In the genomic region with DNA sequence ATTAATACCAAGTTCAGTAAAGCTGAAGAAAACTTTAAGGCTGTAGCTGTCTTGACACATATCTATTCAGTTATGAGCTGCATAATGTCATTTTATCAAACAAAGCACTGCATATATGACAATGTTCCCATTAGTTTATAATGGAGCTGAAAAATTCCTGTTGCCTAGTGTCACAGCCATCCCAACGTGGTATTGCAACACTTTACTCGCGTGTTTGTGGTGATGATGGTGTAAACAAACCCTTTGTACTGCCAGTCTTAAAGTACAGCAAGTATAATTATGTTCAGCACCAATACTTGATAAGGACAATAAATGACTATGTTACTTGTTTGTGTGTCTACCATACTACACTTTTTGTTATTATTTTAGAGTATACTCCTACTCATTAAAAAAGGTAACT, we compare ENCODE assay signal across 15 cellular contexts.
"Had no signal": no experiment of that assay in that cellular context is flagged by ENCODE, and none has a peak within 500 bp of the region (broad histone marks: within the 10 kb centered on the region; RNA-seq: fewer than 3 reads in every experiment).

No MANE protein-coding gene starts in this region.

- H3K27ac Mint-ChIP-seq: nephron, type B pancreatic cell had no signal

- H3K4me3 Mint-ChIP-seq: nephron, type B pancreatic cell had no signal

- DNase-seq: activated CD4-positive, alpha-beta T cell treated with anti-CD3 and anti-CD28 coated beads, Interleukin-2, amount 50 U/mL, for 1 hour; activated naive CD4-positive, alpha-beta T cell treated with anti-CD3 and anti-CD28 coated beads, Interleukin-2, amount 50 U/mL, for 16 hours; adrenal gland; brain microvascular endothelial cell; dorsolateral prefrontal cortex; left cardiac atrium; sigmoid colon; stimulated activated CD4-positive, alpha-beta T cell treated with anti-CD3 and anti-CD28 coated beads, Interleukin-2, amount 100 ng/mL, for 48 hours; stimulated activated naive CD4-positive, alpha-beta T cell treated with Interleukin-2 at 50 U/mL for 16 hours had no signal

- H3K27me3 Mint-ChIP-seq: type B pancreatic cell had no signal

- ATAC-seq: left cardiac atrium had no signal

- H3K4me3 ChIP-seq: adrenal gland, dorsolateral prefrontal cortex, esophagus muscularis mucosa, hepatocyte, prostate gland, sigmoid colon, suprapubic skin had no signal

- H3K36me3 Mint-ChIP-seq: type B pancreatic cell had no signal

- H3K9me3 Mint-ChIP-seq: nephron, type B pancreatic cell had no signal

- H3K4me1 Mint-ChIP-seq: nephron had no signal
